In genomic region chr4:185903205-185903604, GRCh38 we compare ENCODE assay signal across 23 cellular contexts.
A peak's percentile ranks its signal among the peaks of the same experiment; 100 is the strongest.
DNase-seq lines count a peak whose midpoint lies in the region; ATAC-seq, FAIRE-seq and TF ChIP-seq lines count a peak whose summit lies in the region.
"Had no signal": no experiment of that assay in that cellular context is flagged by ENCODE, and none has a peak within 500 bp of the region (broad histone marks: within the 10 kb centered on the region; RNA-seq: fewer than 3 reads in every experiment).

No MANE protein-coding gene starts in this region.

- H3K36me3 ChIP-seq in mammary epithelial cell (ENCODE audit: insufficient read depth, low read length) (no peaks in the 10 kb centered on the region), bronchial epithelial cell (ENCODE audit: control insufficient read depth, insufficient read depth, low read length) (no peaks in the 10 kb centered on the region), keratinocyte (ENCODE audit: control insufficient read depth in 2 of 2, extremely low read depth in 1 of 2, insufficient read depth in 2 of 2, low read length in 2 of 2) (no peaks in the 10 kb centered on the region), pancreas (no peaks in the 10 kb centered on the region)
- H3K36me3 ChIP-seq: BE2C had no signal

- H3K27ac Mint-ChIP-seq in MCF 10A (ENCODE audit: low read depth, unreplicated experiment) = no peak overlapping the region
- H3K27ac Mint-ChIP-seq in stimulated activated effector memory CD8-positive, alpha-beta T cell treated with anti-CD3 and anti-CD28 coated beads, Interleukin-12 subunit alpha, Interleukin-12 subunit beta, amount 100 ng/mL, for 72 hours = no peak overlapping the region
- H3K27ac Mint-ChIP-seq: CD4-positive, CD25-positive, alpha-beta regulatory T cell; H9 had no signal

- peaks cover 2% of the 10 kb centered on the region for H3K4me1 ChIP-seq in mammary epithelial cell (ENCODE audit: insufficient read depth, low read length)
- peaks cover 11% of the 10 kb centered on the region for H3K4me1 ChIP-seq in keratinocyte (ENCODE audit: control insufficient read depth, extremely low read depth, insufficient read depth, low read length)
- H3K4me1 ChIP-seq in pancreas = no peaks in the 10 kb centered on the region
- H3K4me1 ChIP-seq: Caco-2 had no signal

- H3K9me3 ChIP-seq in mammary epithelial cell (replicated peaks; ENCODE audit: insufficient read depth, low read length) = no peaks in the 10 kb centered on the region
- no peaks in the 10 kb centered on the region for H3K9me3 ChIP-seq in keratinocyte (ENCODE audit: control insufficient read depth, low read depth, low read length)
- no peaks in the 10 kb centered on the region for H3K9me3 ChIP-seq in pancreas
- H3K9me3 ChIP-seq: BE2C, Caco-2 had no signal

- BruUV-seq in mammary epithelial cell (replicated peaks; lab: Mats Ljungman, UMichigan) = no TSS peak
- no TSS peak for BruUV-seq in MCF 10A (replicated peaks; lab: Mats Ljungman, UMichigan)

- H3K4me1 Mint-ChIP-seq in MCF 10A (ENCODE audit: insufficient read depth, unreplicated experiment) = no peaks in the 10 kb centered on the region
- H3K4me1 Mint-ChIP-seq in stimulated activated effector memory CD8-positive, alpha-beta T cell treated with anti-CD3 and anti-CD28 coated beads, Interleukin-12 subunit alpha, Interleukin-12 subunit beta, amount 100 ng/mL, for 72 hours = no peaks in the 10 kb centered on the region

- ATAC-seq in stimulated activated effector memory CD8-positive, alpha-beta T cell treated with anti-CD3 and anti-CD28 coated beads, Interleukin-12 subunit alpha, Interleukin-12 subunit beta, amount 100 ng/mL, for 72 hours = no peak
- no peak for ATAC-seq in pancreas
- no peak for ATAC-seq in GM21786 (IDR thresholded peaks at IDR 0.05; ENCODE audit: unreplicated experiment)
- ATAC-seq: Right ventricle myocardium inferior had no signal

- H3K4me2 ChIP-seq in mammary epithelial cell (ENCODE audit: insufficient read depth, low read depth, low read length) (no peak overlapping the region), keratinocyte (ENCODE audit: control insufficient read depth, extremely low read depth, insufficient read depth, low read depth, low read length) (no peak overlapping the region)

- FAIRE-seq in bronchial epithelial cell (lab: Jason Lieb, UNC) (no peak), keratinocyte (lab: Jason Lieb, UNC) (peak; percentile 59), pancreas (lab: Jason Lieb, UNC) (no peak)
- FAIRE-seq: HTR-8/SVneo had no signal

- no peaks in the 10 kb centered on the region for H4K20me1 ChIP-seq in mammary epithelial cell (ENCODE audit: insufficient read depth, low read length)
- no peaks in the 10 kb centered on the region for H4K20me1 ChIP-seq in keratinocyte (ENCODE audit: control insufficient read depth, extremely low read depth, insufficient read depth, low read length)

- no peaks in the 10 kb centered on the region for H3K9me1 ChIP-seq in keratinocyte (ENCODE audit: control insufficient read depth, extremely low read depth, insufficient read depth, low read length)

- intact Hi-C loops in mammary epithelial cell (cut with micrococcal nuclease) (no loop called here), MCF 10A (cut with micrococcal nuclease) (no loop called here), pancreas (cut with DNase I) (no loop called here)

- TF ChIP-seq CTCF in mammary epithelial cell (conservative IDR thresholded peaks at IDR 0.05 in 1 of 2, IDR thresholded peaks at IDR 0.05 in 1 of 2; ENCODE audit: extremely low read depth in 1 of 2, insufficient read depth in 1 of 2, low read depth in 1 of 2, low read length in 2 of 2) = no peak
- no peak for TF ChIP-seq CTCF in MCF 10A (IDR thresholded peaks at IDR 0.05; ENCODE audit: unreplicated experiment)
- no peak for TF ChIP-seq CTCF in bronchial epithelial cell (IDR thresholded peaks at IDR 0.05; ENCODE audit: insufficient read depth, low read length, severe bottlenecking)
- TF ChIP-seq CTCF in keratinocyte (optimal IDR thresholded peaks at IDR 0.05 in 1 of 3, IDR thresholded peaks at IDR 0.05 in 1 of 3, conservative IDR thresholded peaks at IDR 0.05 in 1 of 3; ENCODE audit: extremely low read depth in 1 of 3, insufficient read depth in 2 of 3, low read length in 3 of 3) = no peak
- TF ChIP-seq CTCF in pancreas (IDR thresholded peaks at IDR 0.05) = no peak

- WGBS in mammary epithelial cell (ENCODE audit: low coverage, missing lambda C conversion rate) = 100% methylated on average over 1 of the region's 1 CpG
- 90 to 95% methylated on average over 1 of the region's 1 CpG for WGBS in pancreas, 2 donors

- H3K36me3 Mint-ChIP-seq in MCF 10A (ENCODE audit: insufficient read depth, unreplicated experiment) = no peaks in the 10 kb centered on the region
- no peaks in the 10 kb centered on the region for H3K36me3 Mint-ChIP-seq in stimulated activated effector memory CD8-positive, alpha-beta T cell treated with anti-CD3 and anti-CD28 coated beads, Interleukin-12 subunit alpha, Interleukin-12 subunit beta, amount 100 ng/mL, for 72 hours
- H3K36me3 Mint-ChIP-seq: CD4-positive, CD25-positive, alpha-beta regulatory T cell had no signal

- H3K27me3 Mint-ChIP-seq in MCF 10A (ENCODE audit: insufficient read depth, unreplicated experiment) = no peaks in the 10 kb centered on the region

- CTCF ChIA-PET in mammary epithelial cell (lab: Charles Lee; ENCODE audit: low non-redundant PET) (no interaction called here), MCF 10A (lab: Yijun Ruan, JAX) (no interaction called here)

- H2AFZ ChIP-seq in mammary epithelial cell (ENCODE audit: low read depth, low read length) = no peak overlapping the region
- no peak overlapping the region for H2AFZ ChIP-seq in keratinocyte (ENCODE audit: control insufficient read depth, low read length)

- no peak overlapping the region for H3K27ac ChIP-seq in mammary epithelial cell (ENCODE audit: insufficient read depth, low read depth, low read length)
- H3K27ac ChIP-seq in keratinocyte (ENCODE audit: control insufficient read depth, insufficient read depth, low read length) = peak overlapping the region; percentile 24
- H3K27ac ChIP-seq in pancreas = no peak overlapping the region
- H3K27ac ChIP-seq: HL-60 had no signal

- in situ Hi-C loops in mammary epithelial cell (cut with MboI; ENCODE audit: low sequenced_read_pairs in 2 of 2) = no loop called here

- H3K79me2 ChIP-seq in mammary epithelial cell (ENCODE audit: insufficient read depth, low read length) (no peaks in the 10 kb centered on the region), keratinocyte (ENCODE audit: control insufficient read depth, insufficient read depth, low read length) (no peaks in the 10 kb centered on the region)

- H3K9me3 Mint-ChIP-seq in MCF 10A (ENCODE audit: unreplicated experiment) = no peaks in the 10 kb centered on the region
- no peaks in the 10 kb centered on the region for H3K9me3 Mint-ChIP-seq in stimulated activated effector memory CD8-positive, alpha-beta T cell treated with anti-CD3 and anti-CD28 coated beads, Interleukin-12 subunit alpha, Interleukin-12 subunit beta, amount 100 ng/mL, for 72 hours
- H3K9me3 Mint-ChIP-seq: H9 had no signal

- H3K4me3 Mint-ChIP-seq in MCF 10A (ENCODE audit: unreplicated experiment) = no peak overlapping the region
- no peak overlapping the region for H3K4me3 Mint-ChIP-seq in stimulated activated effector memory CD8-positive, alpha-beta T cell treated with anti-CD3 and anti-CD28 coated beads, Interleukin-12 subunit alpha, Interleukin-12 subunit beta, amount 100 ng/mL, for 72 hours
- H3K4me3 Mint-ChIP-seq: CD4-positive, CD25-positive, alpha-beta regulatory T cell; H9 had no signal

- dilution Hi-C loops in mammary epithelial cell (cut with HindIII; ENCODE audit: low sequenced_read_pairs) (no loop called here), keratinocyte (cut with MboI; ENCODE audit: extremely low pct_ligation_motif_present, low sequenced_read_pairs) (no loop called here)

- POLR2A ChIA-PET in MCF 10A (lab: Yijun Ruan, JAX) = no interaction called here

- H3K4me3 ChIP-seq in mammary epithelial cell (replicated peaks in 1 of 3; ENCODE audit: insufficient read depth in 1 of 3, low read depth in 2 of 3, low read length in 3 of 3) (no peak overlapping the region), bronchial epithelial cell (ENCODE audit: low read depth, low read length) (no peak overlapping the region), keratinocyte (ENCODE audit: control insufficient read depth in 2 of 3, extremely low read depth in 1 of 3, insufficient read depth in 2 of 3, low read depth in 1 of 3, low read length in 3 of 3) (no peak overlapping the region), pancreas (no peak overlapping the region)

- DNase-seq in mammary epithelial cell (peak; percentile 72), MCF 10A (ENCODE audit: unreplicated experiment) (no peak), bronchial epithelial cell (ENCODE audit: low read depth) (peak; percentile 92), keratinocyte (ENCODE audit: low read depth, low spot score) (no peak), pancreas (no peak), mesenteric fat pad (ENCODE audit: low spot score) (no peak)
- DNase-seq in stimulated activated effector memory CD8-positive, alpha-beta T cell treated with anti-CD3 and anti-CD28 coated beads, Interleukin-12 subunit alpha, Interleukin-12 subunit beta, amount 100 ng/mL, for 72 hours (ENCODE audit: low spot score in 2 of 2) = no peak
- DNase-seq: 8988T; BE2C; Caco-2; CD4-positive, CD25-positive, alpha-beta regulatory T cell; DMS153; GDM1; H9; Karpas-422; MM.1S; NCI-H1092; NCI-H1436 treated with DMSO at 0.1 percent for 48 hours; NCI-H526 had no signal

- H3K27me3 ChIP-seq in mammary epithelial cell (ENCODE audit: insufficient read depth, low read length) (no peaks in the 10 kb centered on the region), bronchial epithelial cell (ENCODE audit: control insufficient read depth, insufficient read depth, low read length) (no peaks in the 10 kb centered on the region), keratinocyte (ENCODE audit: control insufficient read depth, extremely low read depth, insufficient read depth, low read length) (no peaks in the 10 kb centered on the region), pancreas (no peaks in the 10 kb centered on the region)
- H3K27me3 ChIP-seq: BE2C had no signal

- H3K9ac ChIP-seq in mammary epithelial cell (ENCODE audit: insufficient read depth, low read length) = no peak overlapping the region
- H3K9ac ChIP-seq in keratinocyte (ENCODE audit: control insufficient read depth, extremely low read depth, insufficient read depth, low read length) = no peak overlapping the region

Comparison
In these comparisons a context has a peak if more than half of its experiments do, and no peak if none do; other contexts are left out.
1. DNase-seq: peak in mammary epithelial cell (single experiment) and bronchial epithelial cell (single experiment); none in MCF 10A (single experiment), keratinocyte (single experiment), stimulated activated effector memory CD8-positive, alpha-beta T cell treated with anti-CD3 and anti-CD28 coated beads, Interleukin-12 subunit alpha, Interleukin-12 subunit beta, amount 100 ng/mL, for 72 hours (0 of 2), pancreas (0 of 6) and mesenteric fat pad (single experiment).